Comparison of ENCODE assay signal across 8 cellular contexts in the genomic region with DNA sequence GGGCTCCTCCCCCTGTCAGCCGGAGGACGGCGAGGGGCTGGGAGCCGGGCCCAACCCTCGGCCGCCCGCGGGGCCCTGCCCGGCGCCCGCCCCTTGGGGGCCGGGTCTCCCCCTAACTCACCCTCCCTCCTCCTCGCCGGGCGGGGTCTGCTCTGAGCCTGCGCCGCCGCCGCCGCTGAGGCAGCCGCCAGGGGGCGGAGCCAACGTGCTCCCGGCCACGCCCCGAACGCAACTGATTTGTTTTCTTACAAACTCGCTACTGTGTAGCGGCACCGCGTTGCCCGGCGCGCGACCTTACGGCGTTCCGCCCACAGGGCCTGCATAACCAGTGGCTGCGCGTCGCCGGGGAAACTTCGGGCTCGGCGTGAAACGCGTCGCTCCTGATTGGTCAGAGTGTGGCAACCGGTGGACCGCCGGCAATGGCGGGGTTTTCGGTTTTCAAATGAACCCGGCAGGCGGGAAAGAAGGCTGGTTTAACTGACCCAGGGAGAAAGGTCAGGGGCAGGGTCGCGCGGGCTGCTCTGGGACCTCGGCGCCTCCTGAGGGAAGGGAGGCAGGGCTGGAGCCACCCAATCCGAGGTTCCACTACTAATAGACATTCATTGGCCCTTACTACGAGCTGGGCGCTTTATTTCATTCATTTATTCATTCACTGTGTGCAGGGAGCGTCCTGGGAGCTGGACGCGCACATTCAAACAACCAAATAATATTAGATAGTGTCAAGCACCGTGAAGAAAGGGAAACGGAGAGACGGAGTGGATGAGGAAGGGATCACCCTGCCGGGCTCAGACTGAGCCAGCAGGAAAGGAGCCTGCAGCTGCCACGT. TPM values are rescaled to one million over a fixed set of nuclear protein-coding genes. Genes with fewer than 3 reads are reported as not detected.
DNase-seq lines count a peak whose midpoint lies in the region; ATAC-seq, FAIRE-seq and TF ChIP-seq lines count a peak whose summit lies in the region.

Gene CDKN2D (minus strand): TSS at position 154 of the 826 bp plus-strand sequence. CDS start 326 bp downstream, outside the sequence.

- intact Hi-C loops in body of pancreas (cut with DNase I), result no loop called here
- intact Hi-C loops in gastrocnemius medialis (cut with DNase I; ENCODE audit: low total_unique reads), result loop anchor here (1.0 to 10.0 kb wide), 5 partner anchors 67 to 303 kb away; partner anchors contain the start of genes CARM1, CDC37, ILF3 and TMED1

- in situ Hi-C loops in gastrocnemius medialis (cut with MboI; ENCODE audit: low sequenced_read_pairs in 4 of 4), result loop anchor here in 2 of 4 donors (10.0 to 25.0 kb wide), 2 partner anchors 64 to 157 kb away; partner anchors contain the start of genes CDC37 (in 1 of the 2), KEAP1 (in 1 of the 2) and PDE4A (in 1 of the 2)

- peak; percentile 83 for DNase-seq in 8988T
- peak; percentile 95 for DNase-seq in NCI-H2107 treated with DMSO at 0.1 percent for 48 hours (lab: John Stamatoyannopoulos, UW; ENCODE audit: unreplicated experiment)
- peak; percentile 100 for DNase-seq in body of pancreas
- peak; percentile 92 for DNase-seq in iPS DF 4.7 (ENCODE audit: extremely low read depth, low spot score)
- peak; percentile 99 to 100 for DNase-seq in gastrocnemius medialis

- peak; percentile 73 for ATAC-seq in GM18520 (IDR thresholded peaks at IDR 0.05; ENCODE audit: unreplicated experiment)
- peak; percentile 57 for ATAC-seq in HG03064 (IDR thresholded peaks at IDR 0.05; ENCODE audit: low read depth, unreplicated experiment)
- ATAC-seq in body of pancreas, result peak; percentile 87
- ATAC-seq in gastrocnemius medialis, result peak; percentile 79 to 87

- H3K36me3 ChIP-seq in body of pancreas (replicated peaks in 1 of 2; ENCODE audit: insufficient read depth in 1 of 2, low read depth in 2 of 2), result no peaks in the 10 kb centered on the region
- no peaks in the 10 kb centered on the region for H3K36me3 ChIP-seq in gastrocnemius medialis

- H3K9me3 ChIP-seq in body of pancreas (no peaks in the 10 kb centered on the region), gastrocnemius medialis (no peaks in the 10 kb centered on the region)

- TF ChIP-seq CTCF in body of pancreas (IDR thresholded peaks at IDR 0.05) (peak; percentile 4 to 89 (median 46)), gastrocnemius medialis (IDR thresholded peaks at IDR 0.05 in 4 of 5, conservative IDR thresholded peaks at IDR 0.05 in 1 of 5) (peak in 4 of 5 experiments; percentile 51 to 87 (median 70))

- TF ChIP-seq POLR2A in body of pancreas (IDR thresholded peaks at IDR 0.05) (peak; percentile 38 to 46 (median 43)), gastrocnemius medialis (IDR thresholded peaks at IDR 0.05) (peak; percentile 98 to 99)

- FAIRE-seq in TTC549 (lab: Jason Lieb, UNC), result peak; percentile 91

- WGBS in body of pancreas, 2 donors, result 0% methylated on average over 18 to 67 of the region's 71 CpGs

- H3K4me3 ChIP-seq in body of pancreas (peak within 1 kb of the TSS; percentile 17 to 30), gastrocnemius medialis (peak within 1 kb of the TSS; percentile 64 to 94 (median 76))

- H3K27me3 ChIP-seq in body of pancreas (no peaks in the 10 kb centered on the region), gastrocnemius medialis (no peaks in the 10 kb centered on the region)

- H3K4me1 ChIP-seq in body of pancreas, result peaks cover 41% of the 10 kb centered on the region
- H3K4me1 ChIP-seq in gastrocnemius medialis, result peaks cover 35 to 40% of the 10 kb centered on the region in 2 donors

- H3K27ac ChIP-seq in body of pancreas, result peak within 1 kb of the TSS; percentile 46 to 89 (median 69)
- peak within 1 kb of the TSS; percentile 84 to 92 (median 92) for H3K27ac ChIP-seq in gastrocnemius medialis

RNA-seq across cellular contexts. Expression of gene CDKN2D, which starts in this region (rescaled TPM):
- total RNA-seq in body of pancreas (1 to 10 TPM; 2.6 to 4.9 TPM), gastrocnemius medialis (10 to 100 TPM in 3 of 4 donors, 1 to 10 TPM in 1; 7.3 to 18.1 (median 13.4) TPM)

Comparison
In these comparisons a context has a peak if more than half of its experiments do, and no peak if none do; other contexts are left out.
1. Peak in every context shown above with its lines: DNase-seq, ATAC-seq, H3K4me3 ChIP-seq and H3K27ac ChIP-seq.